ENCODE assay signal across 11 cellular contexts in genomic region chr10:79299397-79300370, GRCh38. TPM values are rescaled to one million over a fixed set of nuclear protein-coding genes. Genes with fewer than 3 reads are reported as not detected.
A peak's percentile ranks its signal among the peaks of the same experiment; 100 is the strongest.
DNase-seq lines count a peak whose midpoint lies in the region; ATAC-seq and TF ChIP-seq lines count a peak whose summit lies in the region.
"Had no signal": no experiment of that assay in that cellular context is flagged by ENCODE, and none has a peak within 500 bp of the region (broad histone marks: within the 10 kb centered on the region; RNA-seq: fewer than 3 reads in every experiment).

No MANE protein-coding gene starts in this region.

- H3K27ac ChIP-seq in IMR-90 (ENCODE audit: insufficient read depth, low read length) = peak overlapping the region; percentile 52
- peak overlapping the region; percentile 87 for H3K27ac ChIP-seq in mesodermal cell (ENCODE audit: low read depth, low read length, severe bottlenecking)
- H3K27ac ChIP-seq: C4-2B, prostate gland had no signal

- peak overlapping the region; percentile 68 for H2BK20ac ChIP-seq in IMR-90 (ENCODE audit: low read depth, low read length)

- TF ChIP-seq RAD21 in IMR-90 (IDR thresholded peaks at IDR 0.05; ENCODE audit: low read length) = no peak; the same call in 1 of the 2 replicates

- no peak overlapping the region for H3K9ac ChIP-seq in IMR-90 (ENCODE audit: low read depth, low read length)

- H2BK120ac ChIP-seq in IMR-90 (ENCODE audit: low read depth, low read length) = peak overlapping the region; percentile 72

- H4K20me1 ChIP-seq in IMR-90 (ENCODE audit: insufficient read depth, low read length) = peaks cover 27% of the 10 kb centered on the region

- H3K4me2 ChIP-seq in IMR-90 (ENCODE audit: low read depth, low read length) = peak overlapping the region; percentile 14; the same call in 1 of the 2 replicates

- peaks cover 59% of the 10 kb centered on the region for H3K4me1 Mint-ChIP-seq in dendritic cell treated with granulocyte-macrophage colony-stimulating factor and Interleukin-4, amounts not matched to agents 40 ng/mL and 50 ng/mL, for 4 days (ENCODE audit: low read depth)

- no peak overlapping the region for H3K4me3 Mint-ChIP-seq in dendritic cell treated with granulocyte-macrophage colony-stimulating factor and Interleukin-4, amounts not matched to agents 40 ng/mL and 50 ng/mL, for 4 days

- H3K36me3 Mint-ChIP-seq in dendritic cell treated with granulocyte-macrophage colony-stimulating factor and Interleukin-4, amounts not matched to agents 40 ng/mL and 50 ng/mL, for 4 days (ENCODE audit: low read depth) = peaks cover 98% of the 10 kb centered on the region

- POLR2A ChIA-PET in IMR-90 (lab: Charles Lee; ENCODE audit: unreplicated experiment) = no interaction called here

- peak overlapping the region; percentile 3; the same call in 1 of the 3 replicates for H2BK15ac ChIP-seq in IMR-90 (ENCODE audit: low read depth, low read length)

- intact Hi-C loops in IMR-90 (cut with micrococcal nuclease) = loop anchor here (1.0 to 2.0 kb wide), 2 partner anchors 22 to 39 kb away; no protein-coding TSS in a partner anchor
- intact Hi-C loops in dendritic cell treated with granulocyte-macrophage colony-stimulating factor and Interleukin-4, amounts not matched to agents 40 ng/mL and 50 ng/mL, for 4 days (cut with micrococcal nuclease) = no loop called here

- TF ChIP-seq POLR2A in IMR-90 (IDR thresholded peaks at IDR 0.05; ENCODE audit: low read depth, low read length) (no peak), GM18505 (IDR thresholded peaks at IDR 0.05; ENCODE audit: borderline replicate concordance, extremely low read depth, insufficient read depth, insufficient read length) (no peak)

- peak overlapping the region; percentile 74 for H2AFZ ChIP-seq in IMR-90 (replicated peaks; ENCODE audit: low read length, poor library complexity)

- CTCF ChIA-PET in IMR-90 (lab: Yijun Ruan, JAX) = no interaction called here

- peaks cover 29 to 63% of the 10 kb centered on the region in 2 experiments for H3K79me1 ChIP-seq in IMR-90 (ENCODE audit: low read depth in 1 of 2, low read length in 2 of 2)

- dilution Hi-C loops in IMR-90 (cut with HindIII; ENCODE audit: low sequenced_read_pairs, unreplicated experiment) = no loop called here

- H3K36me3 ChIP-seq in IMR-90 (ENCODE audit: control insufficient read depth, insufficient read depth, low read length) (peaks cover 80% of the 10 kb centered on the region), mesodermal cell (ENCODE audit: control insufficient read depth, insufficient read depth, low read length) (peaks cover 94% of the 10 kb centered on the region)

- no peak for TF ChIP-seq CTCF in IMR-90 (conservative IDR thresholded peaks at IDR 0.05; ENCODE audit: low read depth, low read length)

- peak overlapping the region; percentile 88 for H2BK5ac ChIP-seq in IMR-90 (ENCODE audit: low read depth, low read length, poor library complexity, severe bottlenecking)

- peaks cover 32% of the 10 kb centered on the region for H3K9me1 ChIP-seq in IMR-90 (ENCODE audit: insufficient read depth, low read length)

- no peaks in the 10 kb centered on the region for H3K27me3 Mint-ChIP-seq in dendritic cell treated with granulocyte-macrophage colony-stimulating factor and Interleukin-4, amounts not matched to agents 40 ng/mL and 50 ng/mL, for 4 days

- H3K27me3 ChIP-seq in IMR-90 (ENCODE audit: control insufficient read depth, insufficient read depth, low read length) = no peaks in the 10 kb centered on the region

- H3K9me3 Mint-ChIP-seq in dendritic cell treated with granulocyte-macrophage colony-stimulating factor and Interleukin-4, amounts not matched to agents 40 ng/mL and 50 ng/mL, for 4 days = no peaks in the 10 kb centered on the region

- H3K23ac ChIP-seq in IMR-90 (ENCODE audit: low read depth, low read length) = peak overlapping the region; percentile 15

- H3K14ac ChIP-seq in IMR-90 (replicated peaks; ENCODE audit: low read depth, low read length) = peak overlapping the region; percentile 18

- no peak overlapping the region for H4K5ac ChIP-seq in IMR-90 (ENCODE audit: low read depth, low read length)

- peak overlapping the region; percentile 42 for H3K27ac Mint-ChIP-seq in dendritic cell treated with granulocyte-macrophage colony-stimulating factor and Interleukin-4, amounts not matched to agents 40 ng/mL and 50 ng/mL, for 4 days

- H3K56ac ChIP-seq in IMR-90 (ENCODE audit: extremely low read depth, insufficient read depth, low read length) = 0 out of 2 replicates have a peak overlapping the region, but pooled peaks have one; percentile 20

- H3K18ac ChIP-seq in IMR-90 (ENCODE audit: low read depth, low read length) = peak overlapping the region; percentile 3

- peak overlapping the region; percentile 86 for H2AK5ac ChIP-seq in IMR-90 (ENCODE audit: low read depth, low read length)

- no peak overlapping the region for H3K4me3 ChIP-seq in IMR-90 (ENCODE audit: insufficient read depth, low read depth, low read length)
- H3K4me3 ChIP-seq in mesodermal cell (ENCODE audit: extremely low read depth, insufficient read depth, low read length, poor library complexity, severe bottlenecking) = no peak overlapping the region
- H3K4me3 ChIP-seq: prostate gland had no signal

- in situ Hi-C loops in IMR-90 (cut with MboI; ENCODE audit: low sequenced_read_pairs) = no loop called here

- H3K4ac ChIP-seq in IMR-90 (ENCODE audit: low read depth, low read length) = peak overlapping the region; percentile 82

- peaks cover 19% of the 10 kb centered on the region for H3K4me1 ChIP-seq in IMR-90 (ENCODE audit: control insufficient read depth, insufficient read depth, low read length)
- H3K4me1 ChIP-seq in mesodermal cell (ENCODE audit: control insufficient read depth, insufficient read depth, low read length, poor library complexity, severe bottlenecking) = peaks cover 29% of the 10 kb centered on the region
- H3K4me1 ChIP-seq: prostate gland had no signal

- peak overlapping the region; percentile 83 for H4K91ac ChIP-seq in IMR-90 (ENCODE audit: insufficient read depth, low read depth, low read length)

- DNase-seq in A172 (ENCODE audit: low spot score) = peak; percentile 98
- DNase-seq in IMR-90 = peak; percentile 90
- no peak for DNase-seq in activated T-cell treated with anti-CD3 and anti-CD28 coated beads, Interleukin-2, amount 50 U/mL, for 48 hours
- no peak for DNase-seq in NCI-H526 treated with DMSO at 0.1 percent for 48 hours (lab: John Stamatoyannopoulos, UW)
- no peak for DNase-seq in HT-29 (ENCODE audit: low spot score)
- DNase-seq: SHP77 had no signal

- H4K8ac ChIP-seq in IMR-90 (ENCODE audit: low read depth in 2 of 2, low read length in 2 of 2) = peak overlapping the region in 1 of 2 experiments; percentile 73; a peak in 2 of 4 replicates

- H3K9me3 ChIP-seq in IMR-90 (ENCODE audit: control insufficient read depth, insufficient read depth, low read length) (no peaks in the 10 kb centered on the region), mesodermal cell (ENCODE audit: control insufficient read depth, low read length) (no peaks in the 10 kb centered on the region)
- H3K9me3 ChIP-seq: prostate gland had no signal

- 29% methylated on average over 6 of the region's 15 CpGs; no CpG with 5 or more reads in 1 of the 2 experiments for WGBS in IMR-90 (ENCODE audit: extremely low coverage in 2 of 2, insufficient read length in 1 of 2), 2 experiments
- WGBS in mesodermal cell (ENCODE audit: insufficient coverage in 2 of 2), 2 experiments = 88 to 92% methylated on average over 14 to 15 of the region's 15 CpGs

- H2AK9ac ChIP-seq in IMR-90 (replicated peaks; ENCODE audit: low read depth, low read length, poor library complexity) = peak overlapping the region; percentile 91

- no TSS peak for BruUV-seq in IMR-90 (replicated peaks; lab: Mats Ljungman, UMichigan)

- ATAC-seq in IMR-90 (ENCODE audit: low read depth) (peak; percentile 77), GM18505 (IDR thresholded peaks at IDR 0.05; ENCODE audit: unreplicated experiment) (no peak)

TF ChIP-seq in IMR-90, 13 proteins besides CTCF, POLR2A, EP300 and RAD21 (continues in another document):
- TF ChIP-seq SMC3 (IDR thresholded peaks at IDR 0.05; ENCODE audit: low read depth, low read length) = no peak
- TF ChIP-seq NFE2L2 (IDR thresholded peaks at IDR 0.05; ENCODE audit: low read depth, low read length) = no peak
- TF ChIP-seq CHD1 (IDR thresholded peaks at IDR 0.05; ENCODE audit: low read depth, low read length) = no peak
- TF ChIP-seq ELK1 (IDR thresholded peaks at IDR 0.05; ENCODE audit: borderline replicate concordance, low read depth, low read length) = no peak
- peak; percentile 85 for TF ChIP-seq MXI1 (IDR thresholded peaks at IDR 0.05; ENCODE audit: borderline replicate concordance, low read depth, low read length)
- peak; percentile 60; the same call in 1 of the 2 replicates for TF ChIP-seq MAZ (IDR thresholded peaks at IDR 0.05; ENCODE audit: borderline replicate concordance, low read depth, low read length)
- no peak for TF ChIP-seq RFX5 (IDR thresholded peaks at IDR 0.05; ENCODE audit: low read depth, low read length)
- no peak for TF ChIP-seq RCOR1 (IDR thresholded peaks at IDR 0.05; ENCODE audit: insufficient replicate concordance, low read length)
- TF ChIP-seq CEBPB (IDR thresholded peaks at IDR 0.05; ENCODE audit: low read depth, low read length) = peak; percentile 70
- 0 out of 2 replicates have a peak, but pooled peaks have one; percentile 13 for TF ChIP-seq MAFK (IDR thresholded peaks at IDR 0.05; ENCODE audit: low read depth, low read length)
- peak; percentile 93 for TF ChIP-seq BHLHE40 (IDR thresholded peaks at IDR 0.05; ENCODE audit: low read depth, low read length)
- TF ChIP-seq FOS (IDR thresholded peaks at IDR 0.05; ENCODE audit: low read depth, low read length) = peak; percentile 70

RNA-seq across cellular contexts. Expression of gene PPIF, which starts 47.6 kb away (rescaled TPM):
- total RNA-seq in A172 (2014; rRNA removed; shearing (Covaris generic)) = 38.2 and 47.2 TPM in 2 replicates
- total RNA-seq in IMR-90 (2012; rRNA removed) = 29.2 and 29.7 TPM in 2 replicates
- 127 and 130 TPM in 2 replicates for polyA plus RNA-seq in IMR-90 (2012; rRNA removed)
- polyA plus RNA-seq in IMR-90 (2012; cell fraction: cytosol; rRNA removed) = 113 and 150 TPM in 2 replicates
- 205 and 248 TPM in 2 replicates for polyA plus RNA-seq in IMR-90 (2012; cell fraction: nucleus; rRNA removed; ENCODE audit: low replicate concordance)
- polyA plus RNA-seq in mesodermal cell (2013, experiment 1 of 2) = 47.9 TPM
- 38.5 TPM for polyA plus RNA-seq in mesodermal cell (2013, experiment 2 of 2)
- 58.3 and 65.8 TPM in 2 replicates for total RNA-seq in HT-29 (2014; rRNA removed; shearing (Covaris generic))

Comparison
In these comparisons a context has a peak if more than half of its experiments do, and no peak if none do; other contexts are left out.
1. DNase-seq: peak in A172 (single experiment) and IMR-90 (single experiment); none in activated T-cell treated with anti-CD3 and anti-CD28 coated beads, Interleukin-2, amount 50 U/mL, for 48 hours (0 of 2), NCI-H526 treated with DMSO at 0.1 percent for 48 hours (single experiment) and HT-29 (single experiment).